Comparison of ENCODE assay signal across 9 cellular contexts in the genomic region with DNA sequence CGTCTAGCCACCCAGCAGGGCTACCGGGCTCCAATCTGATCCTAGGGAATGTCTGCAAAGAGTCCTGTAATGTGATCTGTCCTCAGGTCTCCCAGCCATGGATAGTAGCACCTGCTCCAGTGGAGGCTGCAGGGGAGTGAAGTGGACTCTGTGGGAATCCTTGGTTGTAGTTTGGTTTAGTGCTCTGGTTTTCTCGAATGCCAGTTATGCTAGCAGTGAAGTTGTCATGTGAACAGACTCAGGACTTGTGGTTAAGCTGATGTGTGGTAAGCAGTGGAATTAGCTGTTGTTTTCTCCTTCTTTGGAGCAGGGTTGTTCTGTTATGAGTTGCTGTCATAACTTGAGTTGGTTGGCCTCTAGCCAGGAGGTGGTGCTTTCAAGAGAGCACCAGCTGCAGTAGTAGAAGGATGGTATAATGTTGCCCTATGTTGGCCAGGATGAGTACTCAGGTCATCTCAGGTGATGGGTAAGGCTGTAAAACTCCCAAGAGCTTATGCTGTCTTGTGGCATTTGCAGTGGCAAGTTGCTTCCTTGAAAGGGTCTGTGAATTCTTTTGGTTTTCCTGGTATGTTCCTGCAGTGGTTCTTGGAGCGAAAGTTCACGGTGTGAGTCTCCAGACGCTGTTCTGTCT.
DNase-seq lines count a peak whose midpoint lies in the region; ATAC-seq, FAIRE-seq and TF ChIP-seq lines count a peak whose summit lies in the region.
"Had no signal": no experiment of that assay in that cellular context is flagged by ENCODE, and none has a peak within 500 bp of the region (broad histone marks: within the 10 kb centered on the region; RNA-seq: fewer than 3 reads in every experiment).

No MANE protein-coding gene starts in this region.

- peak overlapping the region; percentile 64 for H4K8ac ChIP-seq in mesenchymal stem cell (ENCODE audit: low read length)

- no peak for FAIRE-seq in kidney (lab: Jason Lieb, UNC)

- no peak overlapping the region for H3K27ac Mint-ChIP-seq in activated naive CD4-positive, alpha-beta T cell treated with anti-CD3 and anti-CD28 coated beads for 36 hours

- H3K4me1 ChIP-seq in mesenchymal stem cell (ENCODE audit: control insufficient read depth, insufficient read depth, low read depth, low read length), result peaks cover 7% of the 10 kb centered on the region
- peaks cover 0 to 5% of the 10 kb centered on the region in 2 donors for H3K4me1 ChIP-seq in kidney (ENCODE audit: control insufficient read depth in 1 of 2, insufficient read depth in 1 of 2, low read depth in 1 of 2, low read length in 2 of 2)

- no peaks in the 10 kb centered on the region for H3K27me3 Mint-ChIP-seq in activated naive CD4-positive, alpha-beta T cell treated with anti-CD3 and anti-CD28 coated beads for 36 hours (ENCODE audit: low read depth)

- no peak overlapping the region for H2BK15ac ChIP-seq in mesenchymal stem cell (ENCODE audit: low read depth, poor library complexity, severe bottlenecking)

- WGBS in mesenchymal stem cell, result 90% methylated on average over 5 of the region's 6 CpGs

- ATAC-seq in GM21619 (IDR thresholded peaks at IDR 0.05; ENCODE audit: unreplicated experiment) (no peak), GM21737 (IDR thresholded peaks at IDR 0.05; ENCODE audit: unreplicated experiment) (no peak)

- H3K9me3 ChIP-seq in KOPT-K1 (ENCODE audit: insufficient read depth, low read length, poor library complexity, severe bottlenecking), result peaks cover 49% of the 10 kb centered on the region
- peaks cover 22% of the 10 kb centered on the region for H3K9me3 ChIP-seq in mesenchymal stem cell (ENCODE audit: control insufficient read depth, low read length)
- H3K9me3 ChIP-seq in kidney (ENCODE audit: control insufficient read depth in 1 of 2, low read length in 2 of 2), result peaks cover 0 to 16% of the 10 kb centered on the region in 2 donors

- H3K9ac ChIP-seq in mesenchymal stem cell (ENCODE audit: low read length) (no peak overlapping the region), kidney (ENCODE audit: low read length in 2 of 2) (no peak overlapping the region)

- CTCF ChIA-PET in activated naive CD4-positive, alpha-beta T cell treated with anti-CD3 and anti-CD28 coated beads for 36 hours (lab: Charles Lee), result interaction anchor here (1.6 kb wide), 1 partner anchor 14 kb away, joined by 3 read pairs; no protein-coding TSS in a partner anchor

- no peak overlapping the region for H2BK120ac ChIP-seq in mesenchymal stem cell (ENCODE audit: low read depth, low read length)

- peaks cover 15% of the 10 kb centered on the region; the same call in 1 of the 2 replicates for H3K36me3 ChIP-seq in KOPT-K1 (ENCODE audit: insufficient read depth, low read length)
- H3K36me3 ChIP-seq in mesenchymal stem cell (ENCODE audit: control insufficient read depth in 1 of 2, insufficient read depth in 2 of 2, low read depth in 1 of 2, low read length in 2 of 2), result no peaks in the 10 kb centered on the region
- H3K36me3 ChIP-seq in kidney (ENCODE audit: control insufficient read depth in 1 of 2, insufficient read depth in 2 of 2, low read length in 2 of 2), result no peaks in the 10 kb centered on the region
- H3K36me3 ChIP-seq: upper lobe of left lung had no signal

- H3K18ac ChIP-seq in mesenchymal stem cell (ENCODE audit: low read depth in 1 of 2, low read length in 2 of 2), result peak overlapping the region in 1 of 2 experiments; percentile 34

- no peak for TF ChIP-seq CTCF in kidney (IDR thresholded peaks at IDR 0.05; ENCODE audit: borderline replicate concordance, extremely low read depth, insufficient read depth)

- peaks cover 27% of the 10 kb centered on the region for H3K36me3 Mint-ChIP-seq in activated naive CD4-positive, alpha-beta T cell treated with anti-CD3 and anti-CD28 coated beads for 36 hours (ENCODE audit: low read depth)

- H3K4me2 ChIP-seq in mesenchymal stem cell (ENCODE audit: low read length, poor library complexity, severe bottlenecking), result peak overlapping the region; percentile 39

- intact Hi-C loops in activated naive CD4-positive, alpha-beta T cell treated with anti-CD3 and anti-CD28 coated beads for 36 hours (cut with micrococcal nuclease), result no loop called here
- intact Hi-C loops in kidney (cut with DNase I), result no loop called here

- peak overlapping the region; percentile 72 for H3K27ac ChIP-seq in KOPT-K1 (ENCODE audit: low read depth, low read length, poor library complexity, severe bottlenecking)
- peak overlapping the region; percentile 43 for H3K27ac ChIP-seq in mesenchymal stem cell (ENCODE audit: low read length, poor library complexity, severe bottlenecking)
- H3K27ac ChIP-seq in kidney (ENCODE audit: low read depth in 2 of 2, low read length in 2 of 2), result no peak overlapping the region
- H3K27ac ChIP-seq: upper lobe of left lung had no signal

- H3K4me3 ChIP-seq in mesenchymal stem cell (ENCODE audit: insufficient read depth in 1 of 2, low read depth in 1 of 2, low read length in 2 of 2) (no peak overlapping the region), kidney (ENCODE audit: low read length in 2 of 2) (no peak overlapping the region)
- H3K4me3 ChIP-seq: upper lobe of left lung had no signal

- peak overlapping the region in 1 of 2 experiments; percentile 25 for H2BK12ac ChIP-seq in mesenchymal stem cell (ENCODE audit: low read length in 2 of 2)

- H3K79me1 ChIP-seq in mesenchymal stem cell (replicated peaks; ENCODE audit: low read length, poor library complexity, severe bottlenecking), result peaks cover 5% of the 10 kb centered on the region

- H2BK5ac ChIP-seq in mesenchymal stem cell (ENCODE audit: low read depth, low read length, poor library complexity, severe bottlenecking), result no peak overlapping the region

- DNase-seq in EH (ENCODE audit: low read depth) (peak; percentile 53), mesenchymal stem cell (peak; percentile 69), NCI-H510A treated with DMSO at 0.1 percent for 48 hours (lab: John Stamatoyannopoulos, UW) (no peak), kidney (no peak)
- peak; percentile 53 for DNase-seq in activated naive CD4-positive, alpha-beta T cell treated with anti-CD3 and anti-CD28 coated beads for 36 hours

- H3K27me3 ChIP-seq in mesenchymal stem cell (ENCODE audit: control insufficient read depth in 1 of 2, insufficient read depth in 1 of 2, low read length in 2 of 2), result no peaks in the 10 kb centered on the region
- H3K27me3 ChIP-seq: upper lobe of left lung had no signal

- no peak overlapping the region for H2AFZ ChIP-seq in mesenchymal stem cell (ENCODE audit: low read depth, low read length)

- H3K4me3 Mint-ChIP-seq in activated naive CD4-positive, alpha-beta T cell treated with anti-CD3 and anti-CD28 coated beads for 36 hours, result no peak overlapping the region

- no peak overlapping the region for H3K23ac ChIP-seq in mesenchymal stem cell (ENCODE audit: low read length in 2 of 2)

- peak overlapping the region in 1 of 2 experiments; percentile 55 for H3K14ac ChIP-seq in mesenchymal stem cell (ENCODE audit: low read length in 2 of 2)

- peaks cover 43% of the 10 kb centered on the region for H3K9me3 Mint-ChIP-seq in activated naive CD4-positive, alpha-beta T cell treated with anti-CD3 and anti-CD28 coated beads for 36 hours

- H2AK5ac ChIP-seq in mesenchymal stem cell (ENCODE audit: low read length, severe bottlenecking), result peak overlapping the region; percentile 23

- H3K4ac ChIP-seq in mesenchymal stem cell (ENCODE audit: low read depth in 1 of 2, low read length in 2 of 2), result no peak overlapping the region

- H4K91ac ChIP-seq in mesenchymal stem cell (ENCODE audit: low read length), result no peak overlapping the region

- peaks cover 15% of the 10 kb centered on the region for H3K4me1 Mint-ChIP-seq in activated naive CD4-positive, alpha-beta T cell treated with anti-CD3 and anti-CD28 coated beads for 36 hours (ENCODE audit: low read depth)

Comparison
In these comparisons a context has a peak if more than half of its experiments do, and no peak if none do; other contexts are left out.
1. DNase-seq: peak in EH (single experiment), activated naive CD4-positive, alpha-beta T cell treated with anti-CD3 and anti-CD28 coated beads for 36 hours (single experiment) and mesenchymal stem cell (single experiment); none in NCI-H510A treated with DMSO at 0.1 percent for 48 hours (single experiment) and kidney (single experiment).
2. H3K27ac ChIP-seq: peak in KOPT-K1 (single experiment) and mesenchymal stem cell (single experiment); none in kidney (0 of 2).